8 cellular contexts compared by ENCODE assay signal in the genomic region with DNA sequence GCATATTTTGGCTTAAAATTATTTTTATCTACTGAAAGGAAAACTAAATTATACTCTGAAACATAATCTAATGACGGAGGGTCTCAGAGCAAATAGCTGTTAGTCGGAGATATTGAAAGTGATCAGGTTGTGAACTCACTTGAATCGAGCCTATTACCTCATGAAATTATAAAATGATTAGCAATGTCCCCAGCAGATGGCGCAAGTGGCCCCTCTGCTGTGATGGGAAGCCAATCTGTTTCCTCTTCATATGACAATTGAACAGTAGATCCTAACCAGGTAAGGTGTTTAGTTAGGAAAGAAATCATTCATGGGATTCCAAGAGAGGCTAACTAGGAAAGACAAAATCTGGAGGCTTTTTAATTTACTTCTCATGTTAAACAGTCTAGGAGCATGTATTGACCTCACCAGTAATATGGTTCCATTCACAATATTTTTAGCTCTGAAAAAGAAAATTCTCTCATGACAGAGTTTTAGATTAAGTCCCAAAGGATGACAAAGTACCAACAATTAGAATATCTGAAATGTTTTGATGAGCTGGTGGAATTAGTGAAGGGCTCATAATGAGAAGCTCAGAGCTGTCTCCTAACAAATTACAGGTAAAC. TPM values are rescaled to one million over a fixed set of nuclear protein-coding genes. Genes with fewer than 3 reads are reported as not detected.
DNase-seq lines count a peak whose midpoint lies in the region; ATAC-seq and TF ChIP-seq lines count a peak whose summit lies in the region.

No MANE protein-coding gene starts in this region.

- no peak overlapping the region for H3K4me3 ChIP-seq in GM12875 (ENCODE audit: low read depth, low read length)
- H3K4me3 ChIP-seq in MM.1S (ENCODE audit: low read length): no peak overlapping the region
- H3K4me3 ChIP-seq in SJCRH30: no peak overlapping the region
- H3K4me3 ChIP-seq in foreskin fibroblast (ENCODE audit: low read depth in 1 of 2, low read length in 2 of 2): no peak overlapping the region
- no peak overlapping the region for H3K4me3 ChIP-seq in testis

- ATAC-seq in omental fat pad (ENCODE audit: low FRiP score) (peak; percentile 78), GM19452 (IDR thresholded peaks at IDR 0.05; ENCODE audit: unreplicated experiment) (no peak)

- H3K9ac ChIP-seq in MM.1S (ENCODE audit: low read length): no peak overlapping the region

- H4K20me1 ChIP-seq in MM.1S (ENCODE audit: insufficient read depth, low read length): no peaks in the 10 kb centered on the region

- H3K27me3 ChIP-seq in MM.1S (replicated peaks; ENCODE audit: insufficient read depth, low read length) (no peaks in the 10 kb centered on the region), SJCRH30 (no peaks in the 10 kb centered on the region), testis (no peaks in the 10 kb centered on the region)

- H3K27me3 Mint-ChIP-seq in activated T-helper 2 cell treated with anti-CD3 and anti-CD28 coated beads, Interferon-gamma antibody, Interleukin-2, Interleukin-4, amounts not matched to agents 10 μg/mL and 5 μg/mL and 100 μg/mL, durations not matched to agents 14 hours and 24 hours and 36 hours (ENCODE audit: low read depth): no peaks in the 10 kb centered on the region

- no peaks in the 10 kb centered on the region for H3K9me3 ChIP-seq in MM.1S (replicated peaks; ENCODE audit: insufficient read depth, low read length)
- H3K9me3 ChIP-seq in SJCRH30 (replicated peaks): no peaks in the 10 kb centered on the region
- H3K9me3 ChIP-seq in testis: no peaks in the 10 kb centered on the region

- H3K27ac ChIP-seq in MM.1S (ENCODE audit: low read length) (no peak overlapping the region), SJCRH30 (no peak overlapping the region), testis (no peak overlapping the region)

- no peaks in the 10 kb centered on the region for H3K4me1 ChIP-seq in MM.1S (ENCODE audit: low read length)
- H3K4me1 ChIP-seq in SJCRH30: no peaks in the 10 kb centered on the region
- H3K4me1 ChIP-seq in testis: no peaks in the 10 kb centered on the region

- DNase-seq in MM.1S (peak; percentile 68), SJCRH30 (peak; percentile 29 to 75), foreskin fibroblast (peak; percentile 52 to 86), omental fat pad (ENCODE audit: low spot score) (peak; percentile 93), testis (peak; percentile 86)
- peak; percentile 53 for DNase-seq in activated T-helper 2 cell treated with anti-CD3 and anti-CD28 coated beads, Interferon-gamma antibody, Interleukin-2, Interleukin-4, amounts not matched to agents 10 μg/mL and 5 μg/mL and 100 μg/mL, durations not matched to agents 14 hours and 24 hours and 36 hours (ENCODE audit: low spot score)

- H2AFZ ChIP-seq in MM.1S (ENCODE audit: low read length): no peak overlapping the region

- H3K36me3 ChIP-seq in MM.1S (replicated peaks; ENCODE audit: insufficient read depth, low read length) (no peaks in the 10 kb centered on the region), SJCRH30 (no peaks in the 10 kb centered on the region), testis (ENCODE audit: low read depth, missing control alignments) (no peaks in the 10 kb centered on the region)

- TF ChIP-seq CTCF in GM12875 (IDR thresholded peaks at IDR 0.05; ENCODE audit: borderline replicate concordance, insufficient read depth, low read depth, low read length) (peak; percentile 52; the same call in 1 of the 2 replicates), MM.1S (IDR thresholded peaks at IDR 0.05; ENCODE audit: low read length) (peak; percentile 78), foreskin fibroblast (IDR thresholded peaks at IDR 0.05; ENCODE audit: low read depth, low read length) (peak; percentile 67), omental fat pad (IDR thresholded peaks at IDR 0.05) (no peak), testis (IDR thresholded peaks at IDR 0.05) (peak; percentile 68 to 82 (median 74))

- intact Hi-C loops in activated T-helper 2 cell treated with anti-CD3 and anti-CD28 coated beads, Interferon-gamma antibody, Interleukin-2, Interleukin-4, amounts not matched to agents 10 μg/mL and 5 μg/mL and 100 μg/mL, durations not matched to agents 14 hours and 24 hours and 36 hours (cut with micrococcal nuclease): loop anchor here (1.0 to 5.0 kb wide), 3 partner anchors 57 to 206 kb away; no protein-coding TSS in a partner anchor
- intact Hi-C loops in testis (cut with DNase I; ENCODE audit: low total_unique reads): no loop called here

- no peak overlapping the region for H3K4me3 Mint-ChIP-seq in activated T-helper 2 cell treated with anti-CD3 and anti-CD28 coated beads, Interferon-gamma antibody, Interleukin-2, Interleukin-4, amounts not matched to agents 10 μg/mL and 5 μg/mL and 100 μg/mL, durations not matched to agents 14 hours and 24 hours and 36 hours (ENCODE audit: low read depth)

- WGBS in testis, 2 donors: 14 to 19% methylated on average over 4 of the region's 4 CpGs

- H3K4me2 ChIP-seq in MM.1S (ENCODE audit: low read depth, low read length): no peak overlapping the region

- no peaks in the 10 kb centered on the region for H3K36me3 Mint-ChIP-seq in activated T-helper 2 cell treated with anti-CD3 and anti-CD28 coated beads, Interferon-gamma antibody, Interleukin-2, Interleukin-4, amounts not matched to agents 10 μg/mL and 5 μg/mL and 100 μg/mL, durations not matched to agents 14 hours and 24 hours and 36 hours (ENCODE audit: low read depth)

- H3K27ac Mint-ChIP-seq in activated T-helper 2 cell treated with anti-CD3 and anti-CD28 coated beads, Interferon-gamma antibody, Interleukin-2, Interleukin-4, amounts not matched to agents 10 μg/mL and 5 μg/mL and 100 μg/mL, durations not matched to agents 14 hours and 24 hours and 36 hours: no peak overlapping the region

- no peaks in the 10 kb centered on the region; the same call in 1 of the 2 replicates for H3F3A ChIP-seq in MM.1S (ENCODE audit: insufficient read depth, low read length)

- H3K9me2 ChIP-seq in MM.1S (replicated peaks; ENCODE audit: insufficient read depth, low read length): no peaks in the 10 kb centered on the region

- no peak for TF ChIP-seq POLR2A in testis (IDR thresholded peaks at IDR 0.05)

- H3K79me2 ChIP-seq in MM.1S (ENCODE audit: low read length): no peaks in the 10 kb centered on the region

- no peaks in the 10 kb centered on the region for H3K9me3 Mint-ChIP-seq in activated T-helper 2 cell treated with anti-CD3 and anti-CD28 coated beads, Interferon-gamma antibody, Interleukin-2, Interleukin-4, amounts not matched to agents 10 μg/mL and 5 μg/mL and 100 μg/mL, durations not matched to agents 14 hours and 24 hours and 36 hours

- H3K4me1 Mint-ChIP-seq in activated T-helper 2 cell treated with anti-CD3 and anti-CD28 coated beads, Interferon-gamma antibody, Interleukin-2, Interleukin-4, amounts not matched to agents 10 μg/mL and 5 μg/mL and 100 μg/mL, durations not matched to agents 14 hours and 24 hours and 36 hours (ENCODE audit: low read depth): no peaks in the 10 kb centered on the region

RNA-seq across cellular contexts. Expression of a gene that starts 29.9 kb away (rescaled TPM):
- 13.7 and 14.7 TPM in 2 replicates for total RNA-seq in SJCRH30 (2014; rRNA removed; shearing (Covaris generic))
- total RNA-seq in activated T-helper 2 cell treated with anti-CD3 and anti-CD28 coated beads, Interferon-gamma antibody, Interleukin-2, Interleukin-4, amounts not matched to agents 10 μg/mL and 5 μg/mL and 100 μg/mL, durations not matched to agents 14 hours and 24 hours and 36 hours: 37.5 and 40.6 TPM in 2 replicates
- total RNA-seq in omental fat pad (10 to 100 TPM; 11.0 to 49.2 (median 28.8) TPM), testis (10 to 100 TPM; 28.3 to 37.5 TPM)
- 32.8 TPM for polyA plus RNA-seq in testis (ENCODE audit: insufficient read depth, low read depth, low replicate concordance)

RNA-seq across cellular contexts. Expression of a gene that starts 43.3 kb away (rescaled TPM):
- total RNA-seq in SJCRH30 (2014; rRNA removed; shearing (Covaris generic)): 35.8 and 36.6 TPM in 2 replicates
- total RNA-seq in activated T-helper 2 cell treated with anti-CD3 and anti-CD28 coated beads, Interferon-gamma antibody, Interleukin-2, Interleukin-4, amounts not matched to agents 10 μg/mL and 5 μg/mL and 100 μg/mL, durations not matched to agents 14 hours and 24 hours and 36 hours: 17.4 and 22.2 TPM in 2 replicates
- 10 to 100 TPM; 18.7 to 31.6 (median 27.7) TPM for total RNA-seq in omental fat pad
- 10 to 100 TPM; 16.6 to 21.3 TPM for total RNA-seq in testis
- polyA plus RNA-seq in testis (ENCODE audit: insufficient read depth, low read depth, low replicate concordance): 16.7 TPM

Comparison
In these comparisons a context has a peak if more than half of its experiments do, and no peak if none do; other contexts are left out.
1. CTCF ChIP-seq: peak in GM12875 (single experiment), MM.1S (single experiment), foreskin fibroblast (single experiment) and testis (3 of 3); none in omental fat pad (0 of 3).
2. Peak in every context shown above with its lines, with median percentiles within 50 percentile points of each other: DNase-seq.